In genomic region chr16:68645494-68646388, GRCh38 we compare ENCODE assay signal across 8 cellular contexts. TPM values are rescaled to one million over a fixed set of nuclear protein-coding genes. Genes with fewer than 3 reads are reported as not detected.
DNase-seq lines count a peak whose midpoint lies in the region; ATAC-seq and TF ChIP-seq lines count a peak whose summit lies in the region.

No MANE protein-coding gene starts in this region.

- H2AFZ ChIP-seq in GM23338: peak overlapping the region; percentile 43; the same call in 1 of the 2 replicates

- H3K36me3 Mint-ChIP-seq in GM23338 (ENCODE audit: low read depth) (peaks cover 20% of the 10 kb centered on the region), MCF 10A (ENCODE audit: insufficient read depth, unreplicated experiment) (peaks cover 13% of the 10 kb centered on the region), memory B cell (peaks cover 1% of the 10 kb centered on the region)

- peaks cover 39% of the 10 kb centered on the region for H4K20me1 ChIP-seq in GM23338 (replicated peaks; ENCODE audit: insufficient read depth)

- CTCF ChIA-PET in MCF 10A (lab: Yijun Ruan, JAX): interaction anchor here (0.7 to 2.3 kb wide), 5 partner anchors 12 to 204 kb away, joined by 3 to 11 read pairs (median 6); no protein-coding TSS in a partner anchor

- H3K4me1 ChIP-seq in GM23338 (ENCODE audit: insufficient read depth): peaks cover 37% of the 10 kb centered on the region

- ATAC-seq in GM23338 (peak; percentile 47), memory B cell (ENCODE audit: low read depth) (peak; percentile 31), HG02571 (IDR thresholded peaks at IDR 0.05; ENCODE audit: unreplicated experiment) (no peak)

- peaks cover 46% of the 10 kb centered on the region for H3K4me1 Mint-ChIP-seq in GM23338
- H3K4me1 Mint-ChIP-seq in MCF 10A (ENCODE audit: insufficient read depth, unreplicated experiment): peaks cover 19% of the 10 kb centered on the region
- peaks cover 2% of the 10 kb centered on the region for H3K4me1 Mint-ChIP-seq in memory B cell

- TF ChIP-seq CTCF in 22Rv1 (IDR thresholded peaks at IDR 0.05) (no peak), GM23338 (conservative IDR thresholded peaks at IDR 0.05; ENCODE audit: low read depth in 2 of 2) (no peak), MCF 10A (IDR thresholded peaks at IDR 0.05; ENCODE audit: unreplicated experiment) (no peak)

- peaks cover 47% of the 10 kb centered on the region for H3K79me2 ChIP-seq in GM23338 (replicated peaks; ENCODE audit: insufficient read depth)

- H3K9me2 ChIP-seq in GM23338 (ENCODE audit: insufficient read depth): no peaks in the 10 kb centered on the region

- H3K36me3 ChIP-seq in GM23338 (ENCODE audit: insufficient read depth): peaks cover 6% of the 10 kb centered on the region; the same call in 1 of the 2 replicates

- peak overlapping the region; percentile 88 for H3K4me3 Mint-ChIP-seq in GM23338
- peak overlapping the region; percentile 89 for H3K4me3 Mint-ChIP-seq in MCF 10A (ENCODE audit: unreplicated experiment)
- peak overlapping the region; percentile 56 for H3K4me3 Mint-ChIP-seq in memory B cell

- H3K27me3 ChIP-seq in GM23338 (ENCODE audit: insufficient read depth): peaks cover 15% of the 10 kb centered on the region

- H3F3A ChIP-seq in GM23338 (replicated peaks; ENCODE audit: low read depth): peaks cover 12% of the 10 kb centered on the region

- H3K4me3 ChIP-seq in GM23338: peak overlapping the region; percentile 98

- H3K27ac Mint-ChIP-seq in GM23338 (peak overlapping the region; percentile 77), MCF 10A (ENCODE audit: low read depth, unreplicated experiment) (peak overlapping the region; percentile 75), memory B cell (no peak overlapping the region)

- H3K9me3 Mint-ChIP-seq in GM23338 (peaks cover 2% of the 10 kb centered on the region; the same call in 2 of the 3 replicates), MCF 10A (ENCODE audit: unreplicated experiment) (no peaks in the 10 kb centered on the region), memory B cell (no peaks in the 10 kb centered on the region)

- no TSS peak for BruUV-seq in MCF 10A (replicated peaks; lab: Mats Ljungman, UMichigan)

- POLR2A ChIA-PET in MCF 10A (lab: Yijun Ruan, JAX): interaction anchor here (0.6 to 8.9 kb wide), 16 partner anchors 10 to 348 kb away, joined by 3 to 162 read pairs (median 12); no protein-coding TSS in a partner anchor

- peak overlapping the region; percentile 97 for H3K4me2 ChIP-seq in GM23338

- H3K27me3 Mint-ChIP-seq in GM23338 (ENCODE audit: insufficient read depth, low read depth, poor library complexity): peaks cover 24% of the 10 kb centered on the region
- no peaks in the 10 kb centered on the region for H3K27me3 Mint-ChIP-seq in MCF 10A (ENCODE audit: insufficient read depth, unreplicated experiment)
- H3K27me3 Mint-ChIP-seq in memory B cell: peaks cover 20% of the 10 kb centered on the region

- peak; percentile 90 for DNase-seq in GM23338 (ENCODE audit: low spot score)
- peak; percentile 56 for DNase-seq in MCF 10A (ENCODE audit: unreplicated experiment)
- DNase-seq in memory B cell (ENCODE audit: low spot score in 2 of 2): no peak
- no peak for DNase-seq in KG1 (lab: John Stamatoyannopoulos, UW)
- DNase-seq in middle frontal gyrus (ENCODE audit: extremely low spot score, low spot score): no peak
- DNase-seq in T1000 (lab: John Stamatoyannopoulos, UW): no peak

- intact Hi-C loops in MCF 10A (cut with micrococcal nuclease): loop anchor here (5.0 kb wide), 1 partner anchor 48 kb away; no protein-coding TSS in a partner anchor

- H3K27ac ChIP-seq in 22Rv1: peak overlapping the region; percentile 71
- peak overlapping the region; percentile 94 for H3K27ac ChIP-seq in GM23338 (ENCODE audit: low read depth)

TF ChIP-seq in GM23338, 12 proteins besides CTCF, POLR2A, EP300 and RAD21:
- TF ChIP-seq NANOG (IDR thresholded peaks at IDR 0.05; ENCODE audit: borderline replicate concordance) (no peak), CREB1 (CRISPR knock-in tag; IDR thresholded peaks at IDR 0.05; ENCODE audit: low read depth) (peak; percentile 10; the same call in 1 of the 2 replicates)

RNA-seq across cellular contexts. Expression of gene CDH3, which starts 0.6 kb away (rescaled TPM):
- 197 and 210 TPM in 2 replicates for total RNA-seq in GM23338 (2014; rRNA removed; shearing (Covaris generic))
- polyA plus RNA-seq in GM23338 (2016; fragmentation: Nextera tagmentation; extraction: Ambion mirVana): 73.6 and 78.0 TPM in 2 replicates
- total RNA-seq in MCF 10A (2022): 74.4 and 107 TPM in 2 replicates

Comparison
In these comparisons a context has a peak if more than half of its experiments do, and no peak if none do; other contexts are left out.
1. DNase-seq: peak in GM23338 (single experiment) and MCF 10A (single experiment); none in memory B cell (0 of 2), KG1 (single experiment), middle frontal gyrus (single experiment) and T1000 (single experiment).
2. Peak in every context shown above with its lines, with median percentiles within 50 percentile points of each other: H3K4me3 Mint-ChIP-seq.